ENCODE assay signal across 1 cellular context in the genomic region with DNA sequence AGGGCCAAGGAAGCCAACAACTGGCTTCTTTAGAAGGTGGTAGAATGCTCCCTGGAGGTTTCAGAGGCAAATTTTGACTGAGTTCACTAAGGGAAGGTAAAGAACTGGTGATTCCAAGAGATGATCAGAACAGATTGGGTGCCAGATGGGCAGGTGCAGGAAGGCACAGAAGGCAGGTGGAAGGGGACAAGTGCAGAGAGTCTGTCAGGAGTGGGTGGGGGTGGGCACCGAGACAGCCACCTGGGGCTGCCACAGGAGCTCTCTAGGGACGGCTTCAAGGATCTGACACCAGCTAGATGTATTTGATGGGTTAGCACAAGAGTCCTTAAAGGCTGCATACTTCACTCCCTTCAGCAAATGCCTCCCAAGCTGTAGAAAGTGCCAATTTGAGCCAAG.
TF ChIP-seq lines count a peak whose summit lies in the region.

No MANE protein-coding gene starts in this region.

TF ChIP-seq in HepG2, 621 proteins besides CTCF, POLR2A, EP300 and RAD21 (continued from another document):
- TF ChIP-seq, protein P1, sequence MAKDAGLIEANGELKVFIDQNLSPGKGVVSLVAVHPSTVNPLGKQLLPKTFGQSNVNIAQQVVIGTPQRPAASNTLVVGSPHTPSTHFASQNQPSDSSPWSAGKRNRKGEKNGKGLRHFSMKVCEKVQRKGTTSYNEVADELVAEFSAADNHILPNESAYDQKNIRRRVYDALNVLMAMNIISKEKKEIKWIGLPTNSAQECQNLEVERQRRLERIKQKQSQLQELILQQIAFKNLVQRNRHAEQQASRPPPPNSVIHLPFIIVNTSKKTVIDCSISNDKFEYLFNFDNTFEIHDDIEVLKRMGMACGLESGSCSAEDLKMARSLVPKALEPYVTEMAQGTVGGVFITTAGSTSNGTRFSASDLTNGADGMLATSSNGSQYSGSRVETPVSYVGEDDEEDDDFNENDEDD (CRISPR knock-in tag; IDR thresholded peaks at IDR 0.05; ENCODE audit: borderline replicate concordance): no peak
- TF ChIP-seq EED (CRISPR knock-in tag; IDR thresholded peaks at IDR 0.05): no peak
- TF ChIP-seq ZFYVE20 (CRISPR knock-in tag; IDR thresholded peaks at IDR 0.05; ENCODE audit: borderline replicate concordance, low read depth): no peak
- TF ChIP-seq, protein P2, sequence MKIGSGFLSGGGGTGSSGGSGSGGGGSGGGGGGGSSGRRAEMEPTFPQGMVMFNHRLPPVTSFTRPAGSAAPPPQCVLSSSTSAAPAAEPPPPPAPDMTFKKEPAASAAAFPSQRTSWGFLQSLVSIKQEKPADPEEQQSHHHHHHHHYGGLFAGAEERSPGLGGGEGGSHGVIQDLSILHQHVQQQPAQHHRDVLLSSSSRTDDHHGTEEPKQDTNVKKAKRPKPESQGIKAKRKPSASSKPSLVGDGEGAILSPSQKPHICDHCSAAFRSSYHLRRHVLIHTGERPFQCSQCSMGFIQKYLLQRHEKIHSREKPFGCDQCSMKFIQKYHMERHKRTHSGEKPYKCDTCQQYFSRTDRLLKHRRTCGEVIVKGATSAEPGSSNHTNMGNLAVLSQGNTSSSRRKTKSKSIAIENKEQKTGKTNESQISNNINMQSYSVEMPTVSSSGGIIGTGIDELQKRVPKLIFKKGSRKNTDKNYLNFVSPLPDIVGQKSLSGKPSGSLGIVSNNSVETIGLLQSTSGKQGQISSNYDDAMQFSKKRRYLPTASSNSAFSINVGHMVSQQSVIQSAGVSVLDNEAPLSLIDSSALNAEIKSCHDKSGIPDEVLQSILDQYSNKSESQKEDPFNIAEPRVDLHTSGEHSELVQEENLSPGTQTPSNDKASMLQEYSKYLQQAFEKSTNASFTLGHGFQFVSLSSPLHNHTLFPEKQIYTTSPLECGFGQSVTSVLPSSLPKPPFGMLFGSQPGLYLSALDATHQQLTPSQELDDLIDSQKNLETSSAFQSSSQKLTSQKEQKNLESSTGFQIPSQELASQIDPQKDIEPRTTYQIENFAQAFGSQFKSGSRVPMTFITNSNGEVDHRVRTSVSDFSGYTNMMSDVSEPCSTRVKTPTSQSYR (CRISPR knock-in tag; IDR thresholded peaks at IDR 0.05; ENCODE audit: borderline replicate concordance): no peak
- TF ChIP-seq ZNF101 (CRISPR knock-in tag; IDR thresholded peaks at IDR 0.05; ENCODE audit: borderline replicate concordance, low read depth): no peak
